Comparison of ENCODE assay signal across 2 cellular contexts in genomic region chr2:29117636-29118303, GRCh38.
TF ChIP-seq lines count a peak whose summit lies in the region.

No MANE protein-coding gene starts in this region.

TF ChIP-seq in A549, 52 proteins besides CTCF, POLR2A, EP300 and RAD21:
- TF ChIP-seq MAFK (IDR thresholded peaks at IDR 0.05; ENCODE audit: partially characterized antibody): peak; percentile 44
- TF ChIP-seq GATA3 (IDR thresholded peaks at IDR 0.05; ENCODE audit: borderline replicate concordance): peak; percentile 83; the same call in 1 of the 2 replicates
- 0 out of 3 replicates have a peak, but pooled peaks have one; percentile 19 for TF ChIP-seq BCL3 (IDR thresholded peaks at IDR 0.05)
- no peak for TF ChIP-seq NR3C1 (IDR thresholded peaks at IDR 0.05)
- TF ChIP-seq USF2 (IDR thresholded peaks at IDR 0.05): no peak
- no peak for TF ChIP-seq KDM5A (IDR thresholded peaks at IDR 0.05)
- peak; percentile 55 for TF ChIP-seq MAX (IDR thresholded peaks at IDR 0.05)
- TF ChIP-seq FOSL2 (IDR thresholded peaks at IDR 0.05): peak; percentile 91
- TF ChIP-seq FOSL2 (CRISPR knock-in tag; IDR thresholded peaks at IDR 0.05): peak; percentile 99
- peak in 1 of 2 experiments; percentile 49; a peak in 1 of 4 replicates for TF ChIP-seq CEBPB (IDR thresholded peaks at IDR 0.05)
- TF ChIP-seq JUNB (IDR thresholded peaks at IDR 0.05): peak; percentile 84
- peak; percentile 63 to 67; a peak in 2 of 5 replicates for TF ChIP-seq JUN (IDR thresholded peaks at IDR 0.05)
TF ChIP-seq in A549: peak in this region for 8.

TF ChIP-seq in HepG2, 621 proteins besides CTCF, POLR2A, EP300 and RAD21:
- TF ChIP-seq RFX5 (IDR thresholded peaks at IDR 0.05; ENCODE audit: low read depth, low read length) (no peak), ZNF589 (CRISPR knock-in tag; conservative IDR thresholded peaks at IDR 0.05) (no peak), DMAP1 (CRISPR knock-in tag; IDR thresholded peaks at IDR 0.05) (no peak), ZKSCAN8 (CRISPR knock-in tag; IDR thresholded peaks at IDR 0.05; ENCODE audit: borderline replicate concordance) (no peak), ZNF430 (CRISPR knock-in tag; IDR thresholded peaks at IDR 0.05) (no peak), ZFYVE20 (CRISPR knock-in tag; IDR thresholded peaks at IDR 0.05; ENCODE audit: borderline replicate concordance, low read depth) (no peak), EHMT2 (IDR thresholded peaks at IDR 0.05; ENCODE audit: borderline replicate concordance, low read depth, low read length) (no peak), ZBTB1 (CRISPR knock-in tag; IDR thresholded peaks at IDR 0.05; ENCODE audit: borderline replicate concordance) (no peak), GATAD2A (CRISPR knock-in tag; IDR thresholded peaks at IDR 0.05) (0 out of 2 replicates have a peak, but pooled peaks have one; percentile 13), PAX8 (CRISPR knock-in tag; IDR thresholded peaks at IDR 0.05; ENCODE audit: borderline replicate concordance) (no peak), ZNF549 (CRISPR knock-in tag; IDR thresholded peaks at IDR 0.05) (no peak), MIER2 (CRISPR knock-in tag; IDR thresholded peaks at IDR 0.05) (no peak), FOSL2 (CRISPR knock-in tag; IDR thresholded peaks at IDR 0.05) (peak; percentile 54), DZIP1 (CRISPR knock-in tag; IDR thresholded peaks at IDR 0.05) (no peak), GABPB1 (CRISPR knock-in tag; IDR thresholded peaks at IDR 0.05) (no peak), ZGPAT (CRISPR knock-in tag; IDR thresholded peaks at IDR 0.05) (no peak), ZKSCAN1 (IDR thresholded peaks at IDR 0.05; ENCODE audit: low read length) (no peak), CREB3 (CRISPR knock-in tag; IDR thresholded peaks at IDR 0.05) (no peak), ARID3A (IDR thresholded peaks at IDR 0.05; ENCODE audit: low read depth, low read length) (peak; percentile 54; the same call in 1 of the 2 replicates), ASH2L (IDR thresholded peaks at IDR 0.05; ENCODE audit: insufficient read length, low read depth, low read length) (no peak), MTERF4 (CRISPR knock-in tag; IDR thresholded peaks at IDR 0.05) (no peak), BCL6 (CRISPR knock-in tag; IDR thresholded peaks at IDR 0.05) (no peak)
